Comparison of ENCODE assay signal across 25 cellular contexts in the genomic region with DNA sequence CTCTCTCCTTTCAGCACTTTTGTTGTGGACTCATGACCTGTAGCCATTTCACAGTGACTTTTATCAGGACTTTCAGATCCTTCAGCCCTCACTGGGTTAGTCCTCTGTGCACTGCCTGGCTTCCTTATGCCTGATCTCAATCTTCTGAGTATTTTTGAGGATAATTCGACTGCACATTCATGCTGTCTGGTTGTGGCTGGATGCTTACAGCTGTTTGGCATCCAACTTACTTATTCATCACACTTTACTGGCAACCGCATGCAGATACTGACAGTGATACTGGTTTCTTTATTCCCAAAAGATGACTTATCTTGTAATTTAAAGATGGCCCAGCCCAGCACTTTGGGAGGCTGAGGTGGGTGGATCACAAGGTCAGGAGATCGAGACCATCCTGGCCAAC.
"Had no signal": no experiment of that assay in that cellular context is flagged by ENCODE, and none has a peak within 500 bp of the region (broad histone marks: within the 10 kb centered on the region; RNA-seq: fewer than 3 reads in every experiment).

No MANE protein-coding gene starts in this region.

- ATAC-seq: gastrocnemius medialis, left colon had no signal

- H3K4me3 ChIP-seq: breast epithelium, esophagus muscularis mucosa, gastrocnemius medialis, ovary, right atrium auricular region, spleen, testis, transverse colon had no signal

- DNase-seq: activated CD4-positive, alpha-beta memory T cell treated with anti-CD3 and anti-CD28 coated beads for 36 hours; activated CD4-positive, alpha-beta T cell treated with anti-CD3 and anti-CD28 coated beads for 4 hours; activated CD8-positive, alpha-beta memory T cell treated with anti-CD3 and anti-CD28 coated beads, Interleukin-2, amount 50 U/mL, for 4 hours; activated effector memory CD4-positive, alpha-beta T cell treated with anti-CD3 and anti-CD28 coated beads, Interleukin-2, amount 50 U/mL, for 16 hours; activated naive CD4-positive, alpha-beta T cell treated with anti-CD3 and anti-CD28 coated beads for 36 hours; activated T-cell treated with anti-CD3 and anti-CD28 coated beads, Interleukin-2, amount 50 U/mL, for 1 hour; amygdala; dermis blood vessel endothelial cell; effector CD4-positive, alpha-beta T cell; gastrocnemius medialis; glutamatergic neuron; hippocampal formation; kidney; left colon; mammary epithelial cell; naive B cell; ovary; spleen; stimulated activated naive CD4-positive, alpha-beta T cell treated with Interleukin-2 at 50 U/mL for 16 hours; T-helper 9 cell; testis; transverse colon had no signal
